ENCODE assay signal across 14 cellular contexts in the genomic region with DNA sequence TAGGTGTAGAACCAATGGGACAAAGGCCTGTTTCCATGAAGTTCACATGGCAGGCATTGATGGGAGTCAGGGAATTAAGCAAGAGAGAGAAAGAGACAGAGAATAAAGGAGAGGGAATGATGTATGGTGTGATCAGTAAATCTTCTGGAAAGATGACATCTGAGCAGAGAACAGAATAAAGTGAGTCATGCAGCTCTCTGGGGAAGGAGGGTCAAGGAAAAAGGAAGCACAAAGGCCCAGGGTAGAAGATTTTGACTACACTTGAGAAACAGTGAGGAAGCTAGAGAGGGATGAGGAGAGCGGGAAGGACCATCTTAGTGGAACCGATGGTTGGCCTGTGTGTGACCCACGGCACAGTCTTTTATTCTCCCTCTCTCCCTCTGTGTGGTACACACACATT.
A peak's percentile ranks its signal among the peaks of the same experiment; 100 is the strongest.
DNase-seq lines count a peak whose midpoint lies in the region; ATAC-seq and TF ChIP-seq lines count a peak whose summit lies in the region.
"Had no signal": no experiment of that assay in that cellular context is flagged by ENCODE, and none has a peak within 500 bp of the region (broad histone marks: within the 10 kb centered on the region; RNA-seq: fewer than 3 reads in every experiment).

No MANE protein-coding gene starts in this region.

- no peak for ATAC-seq in esophagus mucosa
- ATAC-seq: stimulated activated naive CD8-positive, alpha-beta T cell treated with anti-CD3 and anti-CD28 coated beads, Interleukin-15, amount 100 ng/mL, for 72 hours had no signal

- H3K9ac ChIP-seq in SU-DHL-6 (ENCODE audit: low read length), result peak overlapping the region; percentile 59

- H3K36me3 ChIP-seq in SU-DHL-6 (ENCODE audit: low read length), result no peaks in the 10 kb centered on the region
- H3K36me3 ChIP-seq: colonic mucosa had no signal

- H3K9me3 Mint-ChIP-seq in activated T-helper 2 cell treated with anti-CD3 and anti-CD28 coated beads, Interferon-gamma antibody, Interleukin-2, Interleukin-4, amounts not matched to agents 10 μg/mL and 5 μg/mL and 100 μg/mL, durations not matched to agents 14 hours and 24 hours and 36 hours, result no peaks in the 10 kb centered on the region
- H3K9me3 Mint-ChIP-seq: activated naive CD4-positive, alpha-beta T cell treated with anti-CD3 and anti-CD28 coated beads, Interleukin-2, amount 50 U/mL, for 24 hours; stimulated activated naive CD8-positive, alpha-beta T cell treated with anti-CD3 and anti-CD28 coated beads, Interleukin-15, amount 100 ng/mL, for 72 hours had no signal

- no peaks in the 10 kb centered on the region for H4K20me1 ChIP-seq in SU-DHL-6 (ENCODE audit: low read depth, low read length)

- DNase-seq in EL, result peak; percentile 56
- DNase-seq in fibroblast of pulmonary artery (ENCODE audit: low read depth), result peak; percentile 51
- DNase-seq in skeletal muscle cell (ENCODE audit: low read depth), result peak; percentile 66
- DNase-seq in activated T-helper 2 cell treated with anti-CD3 and anti-CD28 coated beads, Interferon-gamma antibody, Interleukin-2, Interleukin-4, amounts not matched to agents 10 μg/mL and 5 μg/mL and 100 μg/mL, durations not matched to agents 14 hours and 24 hours and 36 hours (ENCODE audit: low spot score), result no peak
- no peak for DNase-seq in retina
- DNase-seq in AG08396 (ENCODE audit: low spot score), result no peak
- DNase-seq: CD4-positive, CD25-positive, alpha-beta regulatory T cell; colonic mucosa; GDM1; NCI-H1694; stimulated activated naive CD8-positive, alpha-beta T cell treated with anti-CD3 and anti-CD28 coated beads, Interleukin-15, amount 100 ng/mL, for 72 hours had no signal

- H3K79me2 ChIP-seq in SU-DHL-6 (ENCODE audit: insufficient read depth, low read length), result no peaks in the 10 kb centered on the region

- no peaks in the 10 kb centered on the region for H3K9me3 ChIP-seq in SU-DHL-6 (ENCODE audit: insufficient read depth, low read length)
- H3K9me3 ChIP-seq: colonic mucosa had no signal

- peak overlapping the region; percentile 89 for H3K4me2 ChIP-seq in SU-DHL-6 (ENCODE audit: low read depth, low read length, poor library complexity, severe bottlenecking)

- no peak for TF ChIP-seq CTCF in SU-DHL-6 (IDR thresholded peaks at IDR 0.05; ENCODE audit: insufficient read depth, low read length, poor library complexity, severe bottlenecking)
- TF ChIP-seq CTCF in fibroblast of pulmonary artery (IDR thresholded peaks at IDR 0.05; ENCODE audit: low read length, missing control alignments), result no peak

- no peaks in the 10 kb centered on the region for H3K27me3 Mint-ChIP-seq in activated T-helper 2 cell treated with anti-CD3 and anti-CD28 coated beads, Interferon-gamma antibody, Interleukin-2, Interleukin-4, amounts not matched to agents 10 μg/mL and 5 μg/mL and 100 μg/mL, durations not matched to agents 14 hours and 24 hours and 36 hours (ENCODE audit: low read depth)

- peak overlapping the region; percentile 100 for H3K27ac ChIP-seq in SU-DHL-6 (ENCODE audit: low read depth, low read length)
- H3K27ac ChIP-seq: colonic mucosa had no signal

- no peaks in the 10 kb centered on the region for H3K27me3 ChIP-seq in SU-DHL-6 (ENCODE audit: low read length)
- H3K27me3 ChIP-seq: colonic mucosa had no signal

- H3K27ac Mint-ChIP-seq in activated T-helper 2 cell treated with anti-CD3 and anti-CD28 coated beads, Interferon-gamma antibody, Interleukin-2, Interleukin-4, amounts not matched to agents 10 μg/mL and 5 μg/mL and 100 μg/mL, durations not matched to agents 14 hours and 24 hours and 36 hours, result no peak overlapping the region
- H3K27ac Mint-ChIP-seq: activated naive CD4-positive, alpha-beta T cell treated with anti-CD3 and anti-CD28 coated beads, Interleukin-2, amount 50 U/mL, for 24 hours; CD4-positive, CD25-positive, alpha-beta regulatory T cell; stimulated activated naive CD8-positive, alpha-beta T cell treated with anti-CD3 and anti-CD28 coated beads, Interleukin-15, amount 100 ng/mL, for 72 hours had no signal

- H2AFZ ChIP-seq in SU-DHL-6 (ENCODE audit: low read depth, low read length, severe bottlenecking), result peak overlapping the region; percentile 69

- no peaks in the 10 kb centered on the region for H3K4me1 Mint-ChIP-seq in activated T-helper 2 cell treated with anti-CD3 and anti-CD28 coated beads, Interferon-gamma antibody, Interleukin-2, Interleukin-4, amounts not matched to agents 10 μg/mL and 5 μg/mL and 100 μg/mL, durations not matched to agents 14 hours and 24 hours and 36 hours (ENCODE audit: low read depth)
- H3K4me1 Mint-ChIP-seq: activated naive CD4-positive, alpha-beta T cell treated with anti-CD3 and anti-CD28 coated beads, Interleukin-2, amount 50 U/mL, for 24 hours; CD4-positive, CD25-positive, alpha-beta regulatory T cell; stimulated activated naive CD8-positive, alpha-beta T cell treated with anti-CD3 and anti-CD28 coated beads, Interleukin-15, amount 100 ng/mL, for 72 hours had no signal

- H3K4me3 ChIP-seq in SU-DHL-6 (ENCODE audit: insufficient read depth, low read length, poor library complexity, severe bottlenecking) (peak overlapping the region; percentile 38), fibroblast of pulmonary artery (replicated peaks; ENCODE audit: low read depth, low read length) (no peak overlapping the region), skeletal muscle cell (ENCODE audit: low read depth, low read length) (no peak overlapping the region)
- H3K4me3 ChIP-seq: colonic mucosa had no signal

- H3K9me2 ChIP-seq in SU-DHL-6 (replicated peaks; ENCODE audit: insufficient read depth, low read length), result no peaks in the 10 kb centered on the region

- H3K4me3 Mint-ChIP-seq in activated T-helper 2 cell treated with anti-CD3 and anti-CD28 coated beads, Interferon-gamma antibody, Interleukin-2, Interleukin-4, amounts not matched to agents 10 μg/mL and 5 μg/mL and 100 μg/mL, durations not matched to agents 14 hours and 24 hours and 36 hours (ENCODE audit: low read depth), result no peak overlapping the region
- H3K4me3 Mint-ChIP-seq: activated naive CD4-positive, alpha-beta T cell treated with anti-CD3 and anti-CD28 coated beads, Interleukin-2, amount 50 U/mL, for 24 hours; CD4-positive, CD25-positive, alpha-beta regulatory T cell; stimulated activated naive CD8-positive, alpha-beta T cell treated with anti-CD3 and anti-CD28 coated beads, Interleukin-15, amount 100 ng/mL, for 72 hours had no signal

- H3F3A ChIP-seq in SU-DHL-6 (ENCODE audit: insufficient read depth), result peaks cover 25% of the 10 kb centered on the region

- intact Hi-C loops in activated T-helper 2 cell treated with anti-CD3 and anti-CD28 coated beads, Interferon-gamma antibody, Interleukin-2, Interleukin-4, amounts not matched to agents 10 μg/mL and 5 μg/mL and 100 μg/mL, durations not matched to agents 14 hours and 24 hours and 36 hours (cut with micrococcal nuclease), result no loop called here

- no peaks in the 10 kb centered on the region for H3K36me3 Mint-ChIP-seq in activated T-helper 2 cell treated with anti-CD3 and anti-CD28 coated beads, Interferon-gamma antibody, Interleukin-2, Interleukin-4, amounts not matched to agents 10 μg/mL and 5 μg/mL and 100 μg/mL, durations not matched to agents 14 hours and 24 hours and 36 hours (ENCODE audit: low read depth)
- H3K36me3 Mint-ChIP-seq: activated naive CD4-positive, alpha-beta T cell treated with anti-CD3 and anti-CD28 coated beads, Interleukin-2, amount 50 U/mL, for 24 hours; CD4-positive, CD25-positive, alpha-beta regulatory T cell had no signal

Comparison
In these comparisons a context has a peak if more than half of its experiments do, and no peak if none do; other contexts are left out.
1. DNase-seq: peak in EL (single experiment), fibroblast of pulmonary artery (single experiment) and skeletal muscle cell (single experiment); none in activated T-helper 2 cell treated with anti-CD3 and anti-CD28 coated beads, Interferon-gamma antibody, Interleukin-2, Interleukin-4, amounts not matched to agents 10 μg/mL and 5 μg/mL and 100 μg/mL, durations not matched to agents 14 hours and 24 hours and 36 hours (single experiment), retina (single experiment) and AG08396 (single experiment).